In genomic region chr2:45030553-45030952, GRCh38 we compare ENCODE assay signal across 41 cellular contexts. TPM values are rescaled to one million over a fixed set of nuclear protein-coding genes. Genes with fewer than 3 reads are reported as not detected.
"Had no signal": no experiment of that assay in that cellular context is flagged by ENCODE, and none has a peak within 500 bp of the region (broad histone marks: within the 10 kb centered on the region; RNA-seq: fewer than 3 reads in every experiment).

No MANE protein-coding gene starts in this region.

- H3K4me3 ChIP-seq: adrenal gland, ascending aorta, body of pancreas, breast epithelium, cardiac muscle cell had no signal

- H3K4me3 Mint-ChIP-seq: activated naive CD4-positive, alpha-beta T cell treated with anti-CD3 and anti-CD28 coated beads for 36 hours; activated naive CD4-positive, alpha-beta T cell treated with anti-CD3 and anti-CD28 coated beads, Interleukin-2, amount 10 ng/mL, durations not matched to agents 7 days and 5 days; activated naive CD4-positive, alpha-beta T cell treated with anti-CD3 and anti-CD28 coated beads, Interleukin-2, amount 50 U/mL, for 24 hours; activated naive CD8-positive, alpha-beta T cell; activated naive CD8-positive, alpha-beta T cell treated with anti-CD3 and anti-CD28 coated beads for 36 hours; activated naive CD8-positive, alpha-beta T cell treated with anti-CD3 and anti-CD28 coated beads, Interleukin-2, amount 10 ng/mL, durations not matched to agents 7 days and 5 days; activated naive CD8-positive, alpha-beta T cell treated with anti-CD3 and anti-CD28 coated beads, Interleukin-2, amount 50 U/mL, for 24 hours; activated T-cell treated with anti-CD3 and anti-CD28 coated beads, Interleukin-2, amount 50 U/mL, for 24 hours; activated T-cell treated with anti-CD3 and anti-CD28 coated beads, Interleukin-2, amount 50 U/mL, for 4 hours; activated T-cell treated with anti-CD3 and anti-CD28 coated beads, Interleukin-2, amount 50 U/mL, for 72 hours; activated T-helper 1 cell treated with anti-CD3 and anti-CD28 coated beads, Interleukin-12 subunit alpha, Interleukin-12 subunit beta, Interleukin-2, Interleukin-4 antibody, amounts not matched to agents 30 ng/mL and 10 ng/mL and 1 ng/mL, durations not matched to agents 14 hours and 24 hours and 36 hours; activated T-helper 17 cell treated with anti-CD3 and anti-CD28 coated beads, Interleukin-2, amount 50 U/mL, for 72 hours; brain; central memory CD8-positive, alpha-beta T cell had no signal

- H3K36me3 ChIP-seq: adrenal gland, ascending aorta, brain microvascular endothelial cell, breast epithelium, cardiac muscle cell had no signal

- DNase-seq: activated effector memory CD4-positive, alpha-beta T cell treated with anti-CD3 and anti-CD28 coated beads, Interleukin-2, amount 50 U/mL, for 16 hours; activated effector memory CD4-positive, alpha-beta T cell treated with Interleukin-2 at 50 U/mL for 16 hours; activated gamma-delta T cell; activated gamma-delta T cell treated with Interleukin-2 at 50 U/mL for 16 hours; activated naive CD4-positive, alpha-beta T cell; activated naive CD4-positive, alpha-beta T cell treated with anti-CD3 and anti-CD28 coated beads for 36 hours; activated naive CD4-positive, alpha-beta T cell treated with anti-CD3 and anti-CD28 coated beads, Interleukin-2, amount 10 ng/mL, durations not matched to agents 7 days and 5 days; activated naive CD4-positive, alpha-beta T cell treated with anti-CD3 and anti-CD28 coated beads, Interleukin-2, amount 50 U/mL, for 16 hours; activated naive CD4-positive, alpha-beta T cell treated with Interleukin-2 at 50 U/mL for 16 hours; activated naive CD8-positive, alpha-beta T cell treated with anti-CD3 and anti-CD28 coated beads for 36 hours; activated naive CD8-positive, alpha-beta T cell treated with anti-CD3 and anti-CD28 coated beads, Interleukin-2, amount 10 ng/mL, durations not matched to agents 7 days and 5 days; activated naive CD8-positive, alpha-beta T cell treated with anti-CD3 and anti-CD28 coated beads, Interleukin-2, amount 50 U/mL, for 24 hours; activated T-cell treated with anti-CD3 and anti-CD28 coated beads for 4 hours; activated T-cell treated with anti-CD3 and anti-CD28 coated beads, Interleukin-2, amount 50 U/mL, for 1 hour; activated T-cell treated with anti-CD3 and anti-CD28 coated beads, Interleukin-2, amount 50 U/mL, for 24 hours; activated T-cell treated with anti-CD3 and anti-CD28 coated beads, Interleukin-2, amount 50 U/mL, for 4 hours; activated T-cell treated with anti-CD3 and anti-CD28 coated beads, Interleukin-2, amount 50 U/mL, for 48 hours; activated T-cell treated with anti-CD3 and anti-CD28 coated beads, Interleukin-2, amount 50 U/mL, for 72 hours; adrenal gland; amniotic stem cell; amygdala; anterior cingulate cortex; aorta; body of pancreas; brain microvascular endothelial cell; caudate nucleus; central memory CD4-positive, alpha-beta T cell; cerebellar nuclear complex had no signal

- H3K4me1 ChIP-seq: adrenal gland, ascending aorta, body of pancreas, breast epithelium had no signal

- H3K9me3 Mint-ChIP-seq: activated naive CD4-positive, alpha-beta T cell treated with anti-CD3 and anti-CD28 coated beads for 36 hours; activated naive CD4-positive, alpha-beta T cell treated with anti-CD3 and anti-CD28 coated beads, Interleukin-2, amount 10 ng/mL, durations not matched to agents 7 days and 5 days; activated naive CD4-positive, alpha-beta T cell treated with anti-CD3 and anti-CD28 coated beads, Interleukin-2, amount 50 U/mL, for 24 hours; activated naive CD4-positive, alpha-beta T cell treated with anti-CD3 and anti-CD28 coated beads, Interleukin-2, amount 50 U/mL, for 72 hours; activated naive CD8-positive, alpha-beta T cell treated with anti-CD3 and anti-CD28 coated beads for 36 hours; activated naive CD8-positive, alpha-beta T cell treated with anti-CD3 and anti-CD28 coated beads, Interleukin-2, amount 10 ng/mL, durations not matched to agents 7 days and 5 days; activated naive CD8-positive, alpha-beta T cell treated with anti-CD3 and anti-CD28 coated beads, Interleukin-2, amount 50 U/mL, for 24 hours; activated T-cell treated with anti-CD3 and anti-CD28 coated beads, Interleukin-2, amount 50 U/mL, for 24 hours; activated T-cell treated with anti-CD3 and anti-CD28 coated beads, Interleukin-2, amount 50 U/mL, for 4 hours; activated T-cell treated with anti-CD3 and anti-CD28 coated beads, Interleukin-2, amount 50 U/mL, for 72 hours; activated T-helper 1 cell treated with anti-CD3 and anti-CD28 coated beads, Interleukin-12 subunit alpha, Interleukin-12 subunit beta, Interleukin-2, Interleukin-4 antibody, amounts not matched to agents 30 ng/mL and 10 ng/mL and 1 ng/mL, durations not matched to agents 14 hours and 24 hours and 36 hours; activated T-helper 17 cell treated with anti-CD3 and anti-CD28 coated beads, Interleukin-2, amount 50 U/mL, for 72 hours; activated T-helper 2 cell treated with anti-CD3 and anti-CD28 coated beads, Interferon-gamma antibody, Interleukin-2, Interleukin-4, amounts not matched to agents 10 μg/mL and 5 μg/mL and 100 μg/mL, durations not matched to agents 14 hours and 24 hours and 36 hours; central memory CD8-positive, alpha-beta T cell had no signal

- ATAC-seq: activated naive CD4-positive, alpha-beta T cell treated with anti-CD3 and anti-CD28 coated beads, Interleukin-2, amount 50 U/mL, for 72 hours; activated naive CD8-positive, alpha-beta T cell treated with anti-CD3 and anti-CD28 coated beads, Interleukin-2, amount 50 U/mL, for 24 hours; activated T-cell treated with anti-CD3 and anti-CD28 coated beads, Interleukin-2, amount 50 U/mL, for 4 hours; activated T-cell treated with anti-CD3 and anti-CD28 coated beads, Interleukin-2, amount 50 U/mL, for 72 hours; activated T-helper 17 cell treated with anti-CD3 and anti-CD28 coated beads, Interleukin-2, amount 50 U/mL, for 72 hours; body of pancreas had no signal

- H3K4me1 Mint-ChIP-seq: activated naive CD4-positive, alpha-beta T cell treated with anti-CD3 and anti-CD28 coated beads, Interleukin-2, amount 10 ng/mL, durations not matched to agents 7 days and 5 days; activated naive CD4-positive, alpha-beta T cell treated with anti-CD3 and anti-CD28 coated beads, Interleukin-2, amount 50 U/mL, for 24 hours; activated naive CD8-positive, alpha-beta T cell treated with anti-CD3 and anti-CD28 coated beads for 36 hours; activated naive CD8-positive, alpha-beta T cell treated with anti-CD3 and anti-CD28 coated beads, Interleukin-2, amount 10 ng/mL, durations not matched to agents 7 days and 5 days; activated naive CD8-positive, alpha-beta T cell treated with anti-CD3 and anti-CD28 coated beads, Interleukin-2, amount 50 U/mL, for 24 hours; activated T-helper 17 cell treated with anti-CD3 and anti-CD28 coated beads, Interleukin-2, amount 50 U/mL, for 72 hours; central memory CD8-positive, alpha-beta T cell had no signal

- H3K36me3 Mint-ChIP-seq: activated naive CD4-positive, alpha-beta T cell treated with anti-CD3 and anti-CD28 coated beads, Interleukin-2, amount 10 ng/mL, durations not matched to agents 7 days and 5 days; activated naive CD4-positive, alpha-beta T cell treated with anti-CD3 and anti-CD28 coated beads, Interleukin-2, amount 50 U/mL, for 24 hours; activated naive CD4-positive, alpha-beta T cell treated with anti-CD3 and anti-CD28 coated beads, Interleukin-2, amount 50 U/mL, for 72 hours; activated naive CD8-positive, alpha-beta T cell; activated naive CD8-positive, alpha-beta T cell treated with anti-CD3 and anti-CD28 coated beads for 36 hours; activated naive CD8-positive, alpha-beta T cell treated with anti-CD3 and anti-CD28 coated beads, Interleukin-2, amount 10 ng/mL, durations not matched to agents 7 days and 5 days; brain had no signal

- H3K27ac Mint-ChIP-seq: activated naive CD4-positive, alpha-beta T cell treated with anti-CD3 and anti-CD28 coated beads for 36 hours; activated naive CD4-positive, alpha-beta T cell treated with anti-CD3 and anti-CD28 coated beads, Interleukin-2, amount 10 ng/mL, durations not matched to agents 7 days and 5 days; activated naive CD4-positive, alpha-beta T cell treated with anti-CD3 and anti-CD28 coated beads, Interleukin-2, amount 50 U/mL, for 24 hours; activated naive CD4-positive, alpha-beta T cell treated with anti-CD3 and anti-CD28 coated beads, Interleukin-2, amount 50 U/mL, for 72 hours; activated naive CD8-positive, alpha-beta T cell; activated naive CD8-positive, alpha-beta T cell treated with anti-CD3 and anti-CD28 coated beads for 36 hours; activated naive CD8-positive, alpha-beta T cell treated with anti-CD3 and anti-CD28 coated beads, Interleukin-2, amount 10 ng/mL, durations not matched to agents 7 days and 5 days; activated naive CD8-positive, alpha-beta T cell treated with anti-CD3 and anti-CD28 coated beads, Interleukin-2, amount 50 U/mL, for 24 hours; activated T-cell treated with anti-CD3 and anti-CD28 coated beads, Interleukin-2, amount 50 U/mL, for 24 hours; activated T-cell treated with anti-CD3 and anti-CD28 coated beads, Interleukin-2, amount 50 U/mL, for 72 hours; activated T-helper 1 cell treated with anti-CD3 and anti-CD28 coated beads, Interleukin-12 subunit alpha, Interleukin-12 subunit beta, Interleukin-2, Interleukin-4 antibody, amounts not matched to agents 30 ng/mL and 10 ng/mL and 1 ng/mL, durations not matched to agents 14 hours and 24 hours and 36 hours; activated T-helper 17 cell treated with anti-CD3 and anti-CD28 coated beads, Interleukin-2, amount 50 U/mL, for 72 hours; activated T-helper 2 cell treated with anti-CD3 and anti-CD28 coated beads, Interferon-gamma antibody, Interleukin-2, Interleukin-4, amounts not matched to agents 10 μg/mL and 5 μg/mL and 100 μg/mL, durations not matched to agents 14 hours and 24 hours and 36 hours; brain had no signal

- FAIRE-seq: astrocyte, bronchial epithelial cell had no signal

- H3K27me3 ChIP-seq: adrenal gland, ascending aorta, body of pancreas, brain microvascular endothelial cell, breast epithelium, cardiac muscle cell had no signal

- H3K9me3 ChIP-seq: adrenal gland, ascending aorta, body of pancreas, breast epithelium had no signal

- H3K27ac ChIP-seq: adrenal gland, ascending aorta, body of pancreas, brain microvascular endothelial cell, breast epithelium, cardiac muscle cell had no signal

RNA-seq across cellular contexts. Expression of gene SIX2, which starts 21.3 kb away (rescaled TPM):
- total RNA-seq: activated naive CD4-positive, alpha-beta T cell treated with anti-CD3 and anti-CD28 coated beads for 36 hours; activated naive CD4-positive, alpha-beta T cell treated with anti-CD3 and anti-CD28 coated beads, Interleukin-2, amount 50 U/mL, for 72 hours; activated naive CD8-positive, alpha-beta T cell treated with anti-CD3 and anti-CD28 coated beads for 36 hours; activated naive CD8-positive, alpha-beta T cell treated with anti-CD3 and anti-CD28 coated beads, Interleukin-2, amount 10 ng/mL, durations not matched to agents 7 days and 5 days; activated T-cell treated with anti-CD3 and anti-CD28 coated beads, Interleukin-2, amount 50 U/mL, for 4 hours; activated T-helper 1 cell treated with anti-CD3 and anti-CD28 coated beads, Interleukin-12 subunit alpha, Interleukin-12 subunit beta, Interleukin-2, Interleukin-4 antibody, amounts not matched to agents 30 ng/mL and 10 ng/mL and 1 ng/mL, durations not matched to agents 14 hours and 24 hours and 36 hours; activated T-helper 17 cell treated with anti-CD3 and anti-CD28 coated beads, Interleukin-2, amount 50 U/mL, for 72 hours; activated T-helper 2 cell treated with anti-CD3 and anti-CD28 coated beads, Interferon-gamma antibody, Interleukin-2, Interleukin-4, amounts not matched to agents 10 μg/mL and 5 μg/mL and 100 μg/mL, durations not matched to agents 14 hours and 24 hours and 36 hours had no signal
